In the genomic region with DNA sequence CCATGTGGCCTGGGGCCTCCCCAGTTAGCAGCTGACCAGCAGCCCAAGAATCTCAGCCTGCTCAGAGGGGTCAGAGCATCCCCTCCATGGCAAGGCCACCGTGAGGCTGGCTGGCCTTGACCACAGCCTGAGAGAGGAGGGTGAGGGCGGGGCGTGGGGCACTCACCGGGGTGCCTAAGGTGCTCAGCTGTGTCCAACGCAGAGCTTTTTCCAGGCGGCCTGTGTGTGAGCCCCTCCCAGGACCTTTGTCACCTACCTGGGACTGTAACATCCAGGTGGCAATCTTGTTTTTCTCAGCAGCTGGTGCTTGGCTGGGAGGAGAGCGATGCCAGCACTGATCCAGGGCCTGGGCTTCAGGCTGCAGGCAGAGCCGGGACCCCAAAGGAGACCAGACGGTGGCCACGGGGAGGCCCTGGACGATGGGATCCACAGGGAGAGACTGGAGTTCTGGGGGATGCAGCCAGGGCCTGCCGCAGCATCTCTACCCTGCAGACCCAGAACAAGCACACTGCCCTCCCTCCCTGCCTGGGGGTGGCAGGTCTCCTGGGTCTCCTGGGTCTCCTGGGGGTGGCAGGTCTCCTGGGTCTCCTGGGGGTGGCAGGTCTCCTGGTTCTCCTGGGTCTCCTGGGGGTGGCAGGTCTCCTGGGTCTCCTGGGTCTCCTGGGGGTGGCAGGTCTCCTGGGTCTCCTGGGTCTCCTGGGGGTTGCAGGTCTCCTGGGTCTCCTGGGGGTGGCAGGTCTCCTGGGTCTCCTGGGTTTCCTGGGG, we compare ENCODE assay signal across 9 cellular contexts. TPM values are rescaled to one million over a fixed set of nuclear protein-coding genes. Genes with fewer than 3 reads are reported as not detected.
DNase-seq lines count a peak whose midpoint lies in the region; ATAC-seq and TF ChIP-seq lines count a peak whose summit lies in the region.
"Had no signal": no experiment of that assay in that cellular context is flagged by ENCODE, and none has a peak within 500 bp of the region (broad histone marks: within the 10 kb centered on the region; RNA-seq: fewer than 3 reads in every experiment).

No MANE protein-coding gene starts in this region.

- peak; percentile 0 to 45 for DNase-seq in stimulated activated effector memory CD8-positive, alpha-beta T cell treated with anti-CD3 and anti-CD28 coated beads, Interleukin-12 subunit alpha, Interleukin-12 subunit beta, amount 100 ng/mL, for 72 hours (ENCODE audit: low spot score in 2 of 2)
- DNase-seq in HT-29 (ENCODE audit: low spot score), result no peak
- no peak for DNase-seq in NK-92 treated with Interleukin-12 subunit alpha and Interleukin-12 subunit beta, amount 100 ng/mL, for 24 hours (lab: John Stamatoyannopoulos, UW)
- DNase-seq: NCI-H1105 had no signal

- peaks cover 6% of the 10 kb centered on the region for H3K9me3 Mint-ChIP-seq in activated T-helper 17 cell treated with anti-CD3 and anti-CD28 coated beads, Interleukin-2, amount 50 U/mL, for 72 hours
- H3K9me3 Mint-ChIP-seq in stimulated activated effector memory CD8-positive, alpha-beta T cell treated with anti-CD3 and anti-CD28 coated beads, Interleukin-12 subunit alpha, Interleukin-12 subunit beta, amount 100 ng/mL, for 72 hours, result peaks cover 5% of the 10 kb centered on the region

- H3K27me3 ChIP-seq in iPS-20b (ENCODE audit: insufficient read depth, low read length), result no peaks in the 10 kb centered on the region; the same call in 1 of the 2 replicates

- no peaks in the 10 kb centered on the region for H3K36me3 ChIP-seq in iPS-20b (ENCODE audit: insufficient read depth, low read depth, low read length)

- H3K27ac ChIP-seq in iPS-20b (ENCODE audit: low read length), result no peak overlapping the region

- TF ChIP-seq EP300 in Ishikawa (IDR thresholded peaks at IDR 0.05; ENCODE audit: borderline replicate concordance), result no peak

- H3K9me3 ChIP-seq in iPS-20b (ENCODE audit: insufficient read depth, low read depth, low read length), result peaks cover 8% of the 10 kb centered on the region; the same call in 1 of the 2 replicates

- no peak overlapping the region for H3K27ac Mint-ChIP-seq in activated T-helper 17 cell treated with anti-CD3 and anti-CD28 coated beads, Interleukin-2, amount 50 U/mL, for 72 hours
- H3K27ac Mint-ChIP-seq in stimulated activated effector memory CD8-positive, alpha-beta T cell treated with anti-CD3 and anti-CD28 coated beads, Interleukin-12 subunit alpha, Interleukin-12 subunit beta, amount 100 ng/mL, for 72 hours, result peak overlapping the region; percentile 85

- no peak for TF ChIP-seq RAD21 in Ishikawa (IDR thresholded peaks at IDR 0.05; ENCODE audit: low read depth)

- peak overlapping the region; percentile 48 for H3K4me3 Mint-ChIP-seq in activated T-helper 17 cell treated with anti-CD3 and anti-CD28 coated beads, Interleukin-2, amount 50 U/mL, for 72 hours
- peak overlapping the region; percentile 31 for H3K4me3 Mint-ChIP-seq in stimulated activated effector memory CD8-positive, alpha-beta T cell treated with anti-CD3 and anti-CD28 coated beads, Interleukin-12 subunit alpha, Interleukin-12 subunit beta, amount 100 ng/mL, for 72 hours

- H3K4me1 ChIP-seq in iPS-20b (ENCODE audit: insufficient read depth, low read length), result peaks cover 15% of the 10 kb centered on the region

- H3K4me3 ChIP-seq in iPS-20b (ENCODE audit: low read length), result no peak overlapping the region

- no peak for ATAC-seq in activated T-helper 17 cell treated with anti-CD3 and anti-CD28 coated beads, Interleukin-2, amount 50 U/mL, for 72 hours (replicated peaks)
- no peak for ATAC-seq in stimulated activated effector memory CD8-positive, alpha-beta T cell treated with anti-CD3 and anti-CD28 coated beads, Interleukin-12 subunit alpha, Interleukin-12 subunit beta, amount 100 ng/mL, for 72 hours
- ATAC-seq in HG02759 (IDR thresholded peaks at IDR 0.05; ENCODE audit: unreplicated experiment), result no peak
- ATAC-seq in GM21528 (IDR thresholded peaks at IDR 0.05; ENCODE audit: low FRiP score, unreplicated experiment), result no peak

- H3K36me3 Mint-ChIP-seq in activated T-helper 17 cell treated with anti-CD3 and anti-CD28 coated beads, Interleukin-2, amount 50 U/mL, for 72 hours (ENCODE audit: low read depth), result no peaks in the 10 kb centered on the region
- H3K36me3 Mint-ChIP-seq in stimulated activated effector memory CD8-positive, alpha-beta T cell treated with anti-CD3 and anti-CD28 coated beads, Interleukin-12 subunit alpha, Interleukin-12 subunit beta, amount 100 ng/mL, for 72 hours, result no peaks in the 10 kb centered on the region

- H3K27me3 Mint-ChIP-seq in activated T-helper 17 cell treated with anti-CD3 and anti-CD28 coated beads, Interleukin-2, amount 50 U/mL, for 72 hours, result peaks cover 9% of the 10 kb centered on the region

- peaks cover 4% of the 10 kb centered on the region for H3K4me1 Mint-ChIP-seq in activated T-helper 17 cell treated with anti-CD3 and anti-CD28 coated beads, Interleukin-2, amount 50 U/mL, for 72 hours
- H3K4me1 Mint-ChIP-seq in stimulated activated effector memory CD8-positive, alpha-beta T cell treated with anti-CD3 and anti-CD28 coated beads, Interleukin-12 subunit alpha, Interleukin-12 subunit beta, amount 100 ng/mL, for 72 hours, result peaks cover 10% of the 10 kb centered on the region

- peak overlapping the region; percentile 19; the same call in 1 of the 2 replicates for H3K9ac ChIP-seq in iPS-20b (ENCODE audit: low read depth, low read length)

TF ChIP-seq in Ishikawa, 13 proteins besides CTCF, POLR2A, EP300 and RAD21:
- TF ChIP-seq, protein P1, sequence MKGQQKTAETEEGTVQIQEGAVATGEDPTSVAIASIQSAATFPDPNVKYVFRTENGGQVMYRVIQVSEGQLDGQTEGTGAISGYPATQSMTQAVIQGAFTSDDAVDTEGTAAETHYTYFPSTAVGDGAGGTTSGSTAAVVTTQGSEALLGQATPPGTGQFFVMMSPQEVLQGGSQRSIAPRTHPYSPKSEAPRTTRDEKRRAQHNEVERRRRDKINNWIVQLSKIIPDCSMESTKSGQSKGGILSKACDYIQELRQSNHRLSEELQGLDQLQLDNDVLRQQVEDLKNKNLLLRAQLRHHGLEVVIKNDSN (IDR thresholded peaks at IDR 0.05), result no peak
- TF ChIP-seq, protein P2, sequence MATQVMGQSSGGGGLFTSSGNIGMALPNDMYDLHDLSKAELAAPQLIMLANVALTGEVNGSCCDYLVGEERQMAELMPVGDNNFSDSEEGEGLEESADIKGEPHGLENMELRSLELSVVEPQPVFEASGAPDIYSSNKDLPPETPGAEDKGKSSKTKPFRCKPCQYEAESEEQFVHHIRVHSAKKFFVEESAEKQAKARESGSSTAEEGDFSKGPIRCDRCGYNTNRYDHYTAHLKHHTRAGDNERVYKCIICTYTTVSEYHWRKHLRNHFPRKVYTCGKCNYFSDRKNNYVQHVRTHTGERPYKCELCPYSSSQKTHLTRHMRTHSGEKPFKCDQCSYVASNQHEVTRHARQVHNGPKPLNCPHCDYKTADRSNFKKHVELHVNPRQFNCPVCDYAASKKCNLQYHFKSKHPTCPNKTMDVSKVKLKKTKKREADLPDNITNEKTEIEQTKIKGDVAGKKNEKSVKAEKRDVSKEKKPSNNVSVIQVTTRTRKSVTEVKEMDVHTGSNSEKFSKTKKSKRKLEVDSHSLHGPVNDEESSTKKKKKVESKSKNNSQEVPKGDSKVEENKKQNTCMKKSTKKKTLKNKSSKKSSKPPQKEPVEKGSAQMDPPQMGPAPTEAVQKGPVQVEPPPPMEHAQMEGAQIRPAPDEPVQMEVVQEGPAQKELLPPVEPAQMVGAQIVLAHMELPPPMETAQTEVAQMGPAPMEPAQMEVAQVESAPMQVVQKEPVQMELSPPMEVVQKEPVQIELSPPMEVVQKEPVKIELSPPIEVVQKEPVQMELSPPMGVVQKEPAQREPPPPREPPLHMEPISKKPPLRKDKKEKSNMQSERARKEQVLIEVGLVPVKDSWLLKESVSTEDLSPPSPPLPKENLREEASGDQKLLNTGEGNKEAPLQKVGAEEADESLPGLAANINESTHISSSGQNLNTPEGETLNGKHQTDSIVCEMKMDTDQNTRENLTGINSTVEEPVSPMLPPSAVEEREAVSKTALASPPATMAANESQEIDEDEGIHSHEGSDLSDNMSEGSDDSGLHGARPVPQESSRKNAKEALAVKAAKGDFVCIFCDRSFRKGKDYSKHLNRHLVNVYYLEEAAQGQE (IDR thresholded peaks at IDR 0.05; ENCODE audit: low read depth), result no peak
- TF ChIP-seq EGR1 (IDR thresholded peaks at IDR 0.05) (no peak), TAF1 (IDR thresholded peaks at IDR 0.05; ENCODE audit: low read depth) (peak; percentile 32; the same call in 1 of the 2 replicates), TEAD4 (IDR thresholded peaks at IDR 0.05) (peak; percentile 23; the same call in 1 of the 2 replicates), TCF12 (IDR thresholded peaks at IDR 0.05; ENCODE audit: low read depth) (no peak), YY1 (IDR thresholded peaks at IDR 0.05; ENCODE audit: low read depth) (no peak)
- TF ChIP-seq, protein P3, sequence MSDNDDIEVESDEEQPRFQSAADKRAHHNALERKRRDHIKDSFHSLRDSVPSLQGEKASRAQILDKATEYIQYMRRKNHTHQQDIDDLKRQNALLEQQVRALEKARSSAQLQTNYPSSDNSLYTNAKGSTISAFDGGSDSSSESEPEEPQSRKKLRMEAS (IDR thresholded peaks at IDR 0.05), result no peak
TF ChIP-seq in Ishikawa: peak in this region for 2.

RNA-seq across cellular contexts. Expression of a gene that starts 12.3 kb away (rescaled TPM):
- total RNA-seq in activated T-helper 17 cell treated with anti-CD3 and anti-CD28 coated beads, Interleukin-2, amount 50 U/mL, for 72 hours, result 1 to 10 TPM; 3.0 to 4.8 TPM
- total RNA-seq in HT-29 (2014; rRNA removed; shearing (Covaris generic)), result not detected in 2 replicates

Comparison
In these comparisons a context has a peak if more than half of its experiments do, and no peak if none do; other contexts are left out.
1. DNase-seq: peak in stimulated activated effector memory CD8-positive, alpha-beta T cell treated with anti-CD3 and anti-CD28 coated beads, Interleukin-12 subunit alpha, Interleukin-12 subunit beta, amount 100 ng/mL, for 72 hours (2 of 2); none in HT-29 (single experiment) and NK-92 treated with Interleukin-12 subunit alpha and Interleukin-12 subunit beta, amount 100 ng/mL, for 24 hours (single experiment).